17 cellular contexts compared by ENCODE assay signal in genomic region chr11:114215871-114216803, GRCh38.
DNase-seq lines count a peak whose midpoint lies in the region; ATAC-seq, FAIRE-seq and TF ChIP-seq lines count a peak whose summit lies in the region.
"Had no signal": no experiment of that assay in that cellular context is flagged by ENCODE, and none has a peak within 500 bp of the region (broad histone marks: within the 10 kb centered on the region; RNA-seq: fewer than 3 reads in every experiment).

No MANE protein-coding gene starts in this region.

- H2AK5ac ChIP-seq in mesenchymal stem cell (ENCODE audit: low read length, severe bottlenecking) = no peak overlapping the region

- no peak overlapping the region for H3K9ac ChIP-seq in astrocyte (ENCODE audit: low read length)
- no peak overlapping the region for H3K9ac ChIP-seq in mesenchymal stem cell (ENCODE audit: low read length)

- H2BK12ac ChIP-seq in mesenchymal stem cell (ENCODE audit: low read length in 2 of 2) = no peak overlapping the region

- H3K18ac ChIP-seq in mesenchymal stem cell (ENCODE audit: low read depth in 1 of 2, low read length in 2 of 2) = no peak overlapping the region

- peak overlapping the region; percentile 16 to 59 (median 40) for H3K4me3 Mint-ChIP-seq in CD4-positive, CD25-positive, alpha-beta regulatory T cell
- H3K4me3 Mint-ChIP-seq in astrocyte (ENCODE audit: unreplicated experiment) = no peak overlapping the region
- H3K4me3 Mint-ChIP-seq: activated naive CD4-positive, alpha-beta T cell treated with anti-CD3 and anti-CD28 coated beads, Interleukin-2, amount 50 U/mL, for 24 hours; stimulated activated naive B cell treated with anti-CD40 and anti-IgM and Interleukin-4, amounts not matched to agents 10 μg/mL and 1 μg/mL and 100 μg/mL, for 72 hours had no signal

- H3K27me3 Mint-ChIP-seq in CD4-positive, CD25-positive, alpha-beta regulatory T cell = peaks cover 7% of the 10 kb centered on the region
- H3K27me3 Mint-ChIP-seq in astrocyte (ENCODE audit: low read depth, unreplicated experiment) = peaks cover 9% of the 10 kb centered on the region
- H3K27me3 Mint-ChIP-seq: activated naive CD4-positive, alpha-beta T cell treated with anti-CD3 and anti-CD28 coated beads, Interleukin-2, amount 50 U/mL, for 24 hours had no signal

- TF ChIP-seq EP300 in transverse colon (IDR thresholded peaks at IDR 0.05; ENCODE audit: low read depth) = no peak

- H3K9me3 ChIP-seq in CD4-positive, CD25-positive, alpha-beta regulatory T cell (ENCODE audit: control insufficient read depth in 2 of 2, low read length in 2 of 2) = no peaks in the 10 kb centered on the region
- H3K9me3 ChIP-seq in astrocyte (ENCODE audit: insufficient read depth, low read depth, low read length) = no peaks in the 10 kb centered on the region
- H3K9me3 ChIP-seq in mesenchymal stem cell (ENCODE audit: control insufficient read depth, low read length) = no peaks in the 10 kb centered on the region
- H3K9me3 ChIP-seq in transverse colon = no peaks in the 10 kb centered on the region

- H3K9me3 Mint-ChIP-seq in CD4-positive, CD25-positive, alpha-beta regulatory T cell = no peaks in the 10 kb centered on the region
- peaks cover 7% of the 10 kb centered on the region for H3K9me3 Mint-ChIP-seq in astrocyte (ENCODE audit: unreplicated experiment)
- H3K9me3 Mint-ChIP-seq: activated naive CD4-positive, alpha-beta T cell treated with anti-CD3 and anti-CD28 coated beads, Interleukin-2, amount 50 U/mL, for 24 hours; stimulated activated naive B cell treated with anti-CD40 and anti-IgM and Interleukin-4, amounts not matched to agents 10 μg/mL and 1 μg/mL and 100 μg/mL, for 72 hours had no signal

- H3K27me3 ChIP-seq in CD4-positive, CD25-positive, alpha-beta regulatory T cell (ENCODE audit: control insufficient read depth, insufficient read depth, low read length) = no peaks in the 10 kb centered on the region
- H3K27me3 ChIP-seq in astrocyte (ENCODE audit: insufficient read depth, low read length) (peaks cover 14% of the 10 kb centered on the region), mesenchymal stem cell (ENCODE audit: control insufficient read depth in 1 of 2, insufficient read depth in 1 of 2, low read length in 2 of 2) (peaks cover 36 to 38% of the 10 kb centered on the region in 2 experiments), transverse colon (no peaks in the 10 kb centered on the region)

- no peak overlapping the region for H4K8ac ChIP-seq in mesenchymal stem cell (ENCODE audit: low read length)

- H2BK5ac ChIP-seq in mesenchymal stem cell (ENCODE audit: low read depth, low read length, poor library complexity, severe bottlenecking) = no peak overlapping the region

- H3K27ac ChIP-seq in CD4-positive, CD25-positive, alpha-beta regulatory T cell (ENCODE audit: insufficient read depth, low read length, poor library complexity, severe bottlenecking) = no peak overlapping the region
- H3K27ac ChIP-seq in astrocyte (ENCODE audit: low read depth, low read length) = no peak overlapping the region
- H3K27ac ChIP-seq in mesenchymal stem cell (ENCODE audit: low read length, poor library complexity, severe bottlenecking) = no peak overlapping the region
- peak overlapping the region in 1 of 4 donors; percentile 10 for H3K27ac ChIP-seq in transverse colon
- H3K27ac ChIP-seq: C4-2B had no signal

- peaks cover 8% of the 10 kb centered on the region for H3K36me3 Mint-ChIP-seq in CD4-positive, CD25-positive, alpha-beta regulatory T cell
- no peaks in the 10 kb centered on the region for H3K36me3 Mint-ChIP-seq in astrocyte (ENCODE audit: low read depth, unreplicated experiment)
- H3K36me3 Mint-ChIP-seq: activated naive CD4-positive, alpha-beta T cell treated with anti-CD3 and anti-CD28 coated beads, Interleukin-2, amount 50 U/mL, for 24 hours; stimulated activated naive B cell treated with anti-CD40 and anti-IgM and Interleukin-4, amounts not matched to agents 10 μg/mL and 1 μg/mL and 100 μg/mL, for 72 hours had no signal

- peaks cover 13 to 44% (median 34%) of the 10 kb centered on the region in 4 donors for H3K4me1 Mint-ChIP-seq in CD4-positive, CD25-positive, alpha-beta regulatory T cell
- peaks cover 15% of the 10 kb centered on the region for H3K4me1 Mint-ChIP-seq in astrocyte (ENCODE audit: low read depth, unreplicated experiment)

- H3K14ac ChIP-seq in mesenchymal stem cell (ENCODE audit: low read length in 2 of 2) = no peak overlapping the region

- peaks cover 30% of the 10 kb centered on the region for H3K4me1 ChIP-seq in CD4-positive, CD25-positive, alpha-beta regulatory T cell (ENCODE audit: control insufficient read depth, insufficient read depth, low read length, poor library complexity, severe bottlenecking)
- H3K4me1 ChIP-seq in astrocyte (ENCODE audit: insufficient read depth, low read length) (no peaks in the 10 kb centered on the region), mesenchymal stem cell (ENCODE audit: control insufficient read depth, insufficient read depth, low read depth, low read length) (no peaks in the 10 kb centered on the region), transverse colon (peaks cover 0 to 27% (median 21%) of the 10 kb centered on the region in 4 donors)

- no peak overlapping the region for H2BK15ac ChIP-seq in mesenchymal stem cell (ENCODE audit: low read depth, poor library complexity, severe bottlenecking)

- no peaks in the 10 kb centered on the region for H4K20me1 ChIP-seq in astrocyte (ENCODE audit: insufficient read depth, low read length)

- in situ Hi-C loops in KBM-7 (cut with MboI; ENCODE audit: low pct_unique_long_range_greater_than_20kb, low sequenced_read_pairs) = no loop called here
- in situ Hi-C loops in transverse colon (cut with MboI; ENCODE audit: low pct_ligation_motif_present in 1 of 4, low pct_unique_long_range_greater_than_20kb in 1 of 4, low sequenced_read_pairs in 3 of 4) = no loop called here

- H2AFZ ChIP-seq in astrocyte (ENCODE audit: low read depth, low read length) (no peak overlapping the region), mesenchymal stem cell (ENCODE audit: low read depth, low read length) (no peak overlapping the region)

- H3K23ac ChIP-seq in mesenchymal stem cell (ENCODE audit: low read length in 2 of 2) = no peak overlapping the region

- WGBS in mesenchymal stem cell = 79% methylated on average over 4 of the region's 6 CpGs
- WGBS in transverse colon (ENCODE audit: low coverage in 1 of 2), 2 donors = 79 to 83% methylated on average over 1 to 6 of the region's 6 CpGs

- H3K79me1 ChIP-seq in mesenchymal stem cell (replicated peaks; ENCODE audit: low read length, poor library complexity, severe bottlenecking) = no peaks in the 10 kb centered on the region

- TF ChIP-seq POLR2A in transverse colon (IDR thresholded peaks at IDR 0.05) = no peak

- H3K4me2 ChIP-seq in astrocyte (ENCODE audit: low read length) = no peak overlapping the region
- no peak overlapping the region for H3K4me2 ChIP-seq in mesenchymal stem cell (ENCODE audit: low read length, poor library complexity, severe bottlenecking)

- no peak for FAIRE-seq in astrocyte (lab: Jason Lieb, UNC)

- intact Hi-C loops in transverse colon (cut with DNase I; ENCODE audit: low total_unique reads) = no loop called here

- no peak for ATAC-seq in CD4-positive, CD25-positive, alpha-beta regulatory T cell (ENCODE audit: low read depth in 2 of 2)
- no peak for ATAC-seq in GM21423 (IDR thresholded peaks at IDR 0.05; ENCODE audit: unreplicated experiment)
- no peak for ATAC-seq in GM21717 (IDR thresholded peaks at IDR 0.05; ENCODE audit: unreplicated experiment)

- no peak for DNase-seq in CD4-positive, CD25-positive, alpha-beta regulatory T cell
- DNase-seq in KBM-7 (peak; percentile 76), astrocyte (ENCODE audit: low read depth) (no peak), mesenchymal stem cell (no peak), transverse colon (no peak), NCI-H526 (lab: John Stamatoyannopoulos, UW) (no peak)
- DNase-seq: activated CD8-positive, alpha-beta memory T cell treated with anti-CD3 and anti-CD28 coated beads for 24 hours; cortex of kidney; HCEC 1CT; MV-4-11; stimulated activated CD4-positive, alpha-beta T cell treated with anti-CD3 and anti-CD28 coated beads, Interleukin-4, amount 100 ng/mL, for 24 hours; stimulated activated naive B cell treated with anti-CD40 and anti-IgM and Interleukin-4, amounts not matched to agents 10 μg/mL and 1 μg/mL and 100 μg/mL, for 72 hours; SW 1271 had no signal

- peak overlapping the region; percentile 56 to 92 (median 77) for H3K27ac Mint-ChIP-seq in CD4-positive, CD25-positive, alpha-beta regulatory T cell
- H3K27ac Mint-ChIP-seq in astrocyte (ENCODE audit: unreplicated experiment) = peak overlapping the region; percentile 1
- H3K27ac Mint-ChIP-seq: activated naive CD4-positive, alpha-beta T cell treated with anti-CD3 and anti-CD28 coated beads, Interleukin-2, amount 50 U/mL, for 24 hours; stimulated activated naive B cell treated with anti-CD40 and anti-IgM and Interleukin-4, amounts not matched to agents 10 μg/mL and 1 μg/mL and 100 μg/mL, for 72 hours had no signal

- H3K4me3 ChIP-seq in CD4-positive, CD25-positive, alpha-beta regulatory T cell (ENCODE audit: low read depth, low read length) = peak overlapping the region; percentile 64
- H3K4me3 ChIP-seq in astrocyte (ENCODE audit: insufficient read depth, low read depth, low read length) (no peak overlapping the region), mesenchymal stem cell (ENCODE audit: insufficient read depth in 1 of 2, low read depth in 1 of 2, low read length in 2 of 2) (no peak overlapping the region), transverse colon (no peak overlapping the region)

- no peak overlapping the region for H3K4ac ChIP-seq in mesenchymal stem cell (ENCODE audit: low read depth in 1 of 2, low read length in 2 of 2)

- TF ChIP-seq CTCF in astrocyte (IDR thresholded peaks at IDR 0.05; ENCODE audit: insufficient read depth, low read depth, low read length) (no peak), transverse colon (IDR thresholded peaks at IDR 0.05) (no peak)

- no peaks in the 10 kb centered on the region for H3K36me3 ChIP-seq in CD4-positive, CD25-positive, alpha-beta regulatory T cell (ENCODE audit: control insufficient read depth, insufficient read depth, low read length)
- H3K36me3 ChIP-seq in astrocyte (ENCODE audit: insufficient read depth, low read length) = no peaks in the 10 kb centered on the region
- no peaks in the 10 kb centered on the region for H3K36me3 ChIP-seq in mesenchymal stem cell (ENCODE audit: control insufficient read depth in 1 of 2, insufficient read depth in 2 of 2, low read depth in 1 of 2, low read length in 2 of 2)
- no peaks in the 10 kb centered on the region for H3K36me3 ChIP-seq in transverse colon

- H2BK120ac ChIP-seq in mesenchymal stem cell (ENCODE audit: low read depth, low read length) = no peak overlapping the region

- H4K91ac ChIP-seq in mesenchymal stem cell (ENCODE audit: low read length) = peak overlapping the region; percentile 21

- no peaks in the 10 kb centered on the region for H3K79me2 ChIP-seq in astrocyte (ENCODE audit: insufficient read depth, low read length)
